ENCODE assay signal across 7 cellular contexts in genomic region chr6:86012991-86013390, GRCh38.
DNase-seq lines count a peak whose midpoint lies in the region; ATAC-seq and FAIRE-seq lines count a peak whose summit lies in the region.
"Not testable (repeated sequence)": the region's sequence is repeated elsewhere in the genome, so short reads cannot be mapped to it uniquely, and the experiment has no call there.

No MANE protein-coding gene starts in this region.

- peak; percentile 70 for FAIRE-seq in GM18507 (lab: Jason Lieb, UNC)

- ATAC-seq in GM18867 (IDR thresholded peaks at IDR 0.05; ENCODE audit: unreplicated experiment) = peak; percentile 43
- peak; percentile 54 for ATAC-seq in GM19397 (IDR thresholded peaks at IDR 0.05; ENCODE audit: unreplicated experiment)
- peak; percentile 46 for ATAC-seq in GM21619 (IDR thresholded peaks at IDR 0.05; ENCODE audit: unreplicated experiment)
- peak; percentile 63 for ATAC-seq in HG02938 (IDR thresholded peaks at IDR 0.05; ENCODE audit: unreplicated experiment)
- peak; percentile 61 for ATAC-seq in HG03159 (IDR thresholded peaks at IDR 0.05; ENCODE audit: unreplicated experiment)
- ATAC-seq in HG03457 (IDR thresholded peaks at IDR 0.05; ENCODE audit: unreplicated experiment) = peak; percentile 57

- not testable (repeated sequence) for DNase-seq in GM18507 (ENCODE audit: extremely low spot score, insufficient read length, low read depth)
